Comparison of ENCODE assay signal across 39 cellular contexts in the genomic region with DNA sequence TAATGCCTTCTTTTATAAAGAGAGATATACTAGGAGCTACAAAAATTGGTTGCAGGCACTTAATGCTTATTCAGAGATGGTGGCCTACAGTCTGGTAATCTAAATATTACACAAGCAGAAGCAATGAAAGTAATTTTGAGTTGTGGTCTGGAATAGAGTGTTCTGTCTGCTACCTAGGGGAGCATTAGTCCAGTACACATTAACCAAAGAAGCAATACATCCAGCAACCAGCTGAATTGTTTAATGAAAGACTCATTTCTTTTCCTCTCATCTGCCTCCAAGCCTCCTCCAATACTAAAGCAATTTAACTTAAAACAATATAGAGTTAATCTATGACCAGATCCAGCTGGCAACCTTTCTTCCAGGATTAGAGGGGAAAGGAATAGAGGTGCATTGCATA.
"Had no signal": no experiment of that assay in that cellular context is flagged by ENCODE, and none has a peak within 500 bp of the region (broad histone marks: within the 10 kb centered on the region; RNA-seq: fewer than 3 reads in every experiment).

No MANE protein-coding gene starts in this region.

- H3K27ac ChIP-seq: adrenal gland, ascending aorta, body of pancreas, brain microvascular endothelial cell, breast epithelium, cardiac muscle cell had no signal

- H3K4me3 Mint-ChIP-seq: activated naive CD4-positive, alpha-beta T cell treated with anti-CD3 and anti-CD28 coated beads for 36 hours; activated naive CD4-positive, alpha-beta T cell treated with anti-CD3 and anti-CD28 coated beads, Interleukin-2, amount 10 ng/mL, durations not matched to agents 7 days and 5 days; activated naive CD4-positive, alpha-beta T cell treated with anti-CD3 and anti-CD28 coated beads, Interleukin-2, amount 50 U/mL, for 24 hours; activated naive CD8-positive, alpha-beta T cell; activated naive CD8-positive, alpha-beta T cell treated with anti-CD3 and anti-CD28 coated beads for 36 hours; activated naive CD8-positive, alpha-beta T cell treated with anti-CD3 and anti-CD28 coated beads, Interleukin-2, amount 10 ng/mL, durations not matched to agents 7 days and 5 days; activated naive CD8-positive, alpha-beta T cell treated with anti-CD3 and anti-CD28 coated beads, Interleukin-2, amount 50 U/mL, for 24 hours; activated T-cell treated with anti-CD3 and anti-CD28 coated beads, Interleukin-2, amount 50 U/mL, for 24 hours; activated T-cell treated with anti-CD3 and anti-CD28 coated beads, Interleukin-2, amount 50 U/mL, for 4 hours; activated T-cell treated with anti-CD3 and anti-CD28 coated beads, Interleukin-2, amount 50 U/mL, for 72 hours; activated T-helper 1 cell treated with anti-CD3 and anti-CD28 coated beads, Interleukin-12 subunit alpha, Interleukin-12 subunit beta, Interleukin-2, Interleukin-4 antibody, amounts not matched to agents 30 ng/mL and 10 ng/mL and 1 ng/mL, durations not matched to agents 14 hours and 24 hours and 36 hours; activated T-helper 17 cell treated with anti-CD3 and anti-CD28 coated beads, Interleukin-2, amount 50 U/mL, for 72 hours; brain; central memory CD8-positive, alpha-beta T cell had no signal

- H3K4me1 ChIP-seq: adrenal gland, ascending aorta, body of pancreas, breast epithelium had no signal

- H3K4me3 ChIP-seq: adrenal gland, ascending aorta, body of pancreas, breast epithelium, cardiac muscle cell had no signal

- H3K9me3 ChIP-seq: ascending aorta had no signal

- H3K27me3 Mint-ChIP-seq: activated naive CD4-positive, alpha-beta T cell treated with anti-CD3 and anti-CD28 coated beads, Interleukin-2, amount 10 ng/mL, durations not matched to agents 7 days and 5 days; activated naive CD4-positive, alpha-beta T cell treated with anti-CD3 and anti-CD28 coated beads, Interleukin-2, amount 50 U/mL, for 24 hours; activated naive CD8-positive, alpha-beta T cell; activated naive CD8-positive, alpha-beta T cell treated with anti-CD3 and anti-CD28 coated beads for 36 hours; activated naive CD8-positive, alpha-beta T cell treated with anti-CD3 and anti-CD28 coated beads, Interleukin-2, amount 10 ng/mL, durations not matched to agents 7 days and 5 days; activated naive CD8-positive, alpha-beta T cell treated with anti-CD3 and anti-CD28 coated beads, Interleukin-2, amount 50 U/mL, for 24 hours; activated T-cell treated with anti-CD3 and anti-CD28 coated beads, Interleukin-2, amount 50 U/mL, for 24 hours; activated T-helper 17 cell treated with anti-CD3 and anti-CD28 coated beads, Interleukin-2, amount 50 U/mL, for 72 hours; brain; central memory CD8-positive, alpha-beta T cell had no signal

- DNase-seq: activated effector memory CD4-positive, alpha-beta T cell treated with anti-CD3 and anti-CD28 coated beads, Interleukin-2, amount 50 U/mL, for 16 hours; activated effector memory CD4-positive, alpha-beta T cell treated with Interleukin-2 at 50 U/mL for 16 hours; activated gamma-delta T cell; activated gamma-delta T cell treated with Interleukin-2 at 50 U/mL for 16 hours; activated naive CD4-positive, alpha-beta T cell; activated naive CD4-positive, alpha-beta T cell treated with anti-CD3 and anti-CD28 coated beads for 36 hours; activated naive CD4-positive, alpha-beta T cell treated with anti-CD3 and anti-CD28 coated beads, Interleukin-2, amount 10 ng/mL, durations not matched to agents 7 days and 5 days; activated naive CD4-positive, alpha-beta T cell treated with anti-CD3 and anti-CD28 coated beads, Interleukin-2, amount 50 U/mL, for 16 hours; activated naive CD4-positive, alpha-beta T cell treated with Interleukin-2 at 50 U/mL for 16 hours; activated naive CD8-positive, alpha-beta T cell treated with anti-CD3 and anti-CD28 coated beads for 36 hours; activated naive CD8-positive, alpha-beta T cell treated with anti-CD3 and anti-CD28 coated beads, Interleukin-2, amount 10 ng/mL, durations not matched to agents 7 days and 5 days; activated naive CD8-positive, alpha-beta T cell treated with anti-CD3 and anti-CD28 coated beads, Interleukin-2, amount 50 U/mL, for 24 hours; activated T-cell treated with anti-CD3 and anti-CD28 coated beads for 4 hours; activated T-cell treated with anti-CD3 and anti-CD28 coated beads, Interleukin-2, amount 50 U/mL, for 1 hour; activated T-cell treated with anti-CD3 and anti-CD28 coated beads, Interleukin-2, amount 50 U/mL, for 24 hours; activated T-cell treated with anti-CD3 and anti-CD28 coated beads, Interleukin-2, amount 50 U/mL, for 4 hours; activated T-cell treated with anti-CD3 and anti-CD28 coated beads, Interleukin-2, amount 50 U/mL, for 48 hours; activated T-cell treated with anti-CD3 and anti-CD28 coated beads, Interleukin-2, amount 50 U/mL, for 72 hours; adrenal gland; amniotic stem cell; amygdala; anterior cingulate cortex; aorta; body of pancreas; brain microvascular endothelial cell; caudate nucleus; central memory CD4-positive, alpha-beta T cell; cerebellar nuclear complex had no signal

- ATAC-seq: activated naive CD4-positive, alpha-beta T cell treated with anti-CD3 and anti-CD28 coated beads, Interleukin-2, amount 50 U/mL, for 72 hours; activated naive CD8-positive, alpha-beta T cell treated with anti-CD3 and anti-CD28 coated beads, Interleukin-2, amount 50 U/mL, for 24 hours; activated T-cell treated with anti-CD3 and anti-CD28 coated beads, Interleukin-2, amount 50 U/mL, for 4 hours; activated T-cell treated with anti-CD3 and anti-CD28 coated beads, Interleukin-2, amount 50 U/mL, for 72 hours; activated T-helper 17 cell treated with anti-CD3 and anti-CD28 coated beads, Interleukin-2, amount 50 U/mL, for 72 hours; body of pancreas had no signal

- H3K36me3 Mint-ChIP-seq: activated naive CD4-positive, alpha-beta T cell treated with anti-CD3 and anti-CD28 coated beads, Interleukin-2, amount 10 ng/mL, durations not matched to agents 7 days and 5 days; activated naive CD4-positive, alpha-beta T cell treated with anti-CD3 and anti-CD28 coated beads, Interleukin-2, amount 50 U/mL, for 24 hours; activated naive CD4-positive, alpha-beta T cell treated with anti-CD3 and anti-CD28 coated beads, Interleukin-2, amount 50 U/mL, for 72 hours; activated naive CD8-positive, alpha-beta T cell; activated naive CD8-positive, alpha-beta T cell treated with anti-CD3 and anti-CD28 coated beads for 36 hours; activated naive CD8-positive, alpha-beta T cell treated with anti-CD3 and anti-CD28 coated beads, Interleukin-2, amount 10 ng/mL, durations not matched to agents 7 days and 5 days; brain had no signal

- H3K27me3 ChIP-seq: adrenal gland, ascending aorta, body of pancreas, brain microvascular endothelial cell, breast epithelium, cardiac muscle cell had no signal

- H3K27ac Mint-ChIP-seq: activated naive CD4-positive, alpha-beta T cell treated with anti-CD3 and anti-CD28 coated beads for 36 hours; activated naive CD4-positive, alpha-beta T cell treated with anti-CD3 and anti-CD28 coated beads, Interleukin-2, amount 10 ng/mL, durations not matched to agents 7 days and 5 days; activated naive CD4-positive, alpha-beta T cell treated with anti-CD3 and anti-CD28 coated beads, Interleukin-2, amount 50 U/mL, for 24 hours; activated naive CD4-positive, alpha-beta T cell treated with anti-CD3 and anti-CD28 coated beads, Interleukin-2, amount 50 U/mL, for 72 hours; activated naive CD8-positive, alpha-beta T cell; activated naive CD8-positive, alpha-beta T cell treated with anti-CD3 and anti-CD28 coated beads for 36 hours; activated naive CD8-positive, alpha-beta T cell treated with anti-CD3 and anti-CD28 coated beads, Interleukin-2, amount 10 ng/mL, durations not matched to agents 7 days and 5 days; activated naive CD8-positive, alpha-beta T cell treated with anti-CD3 and anti-CD28 coated beads, Interleukin-2, amount 50 U/mL, for 24 hours; activated T-cell treated with anti-CD3 and anti-CD28 coated beads, Interleukin-2, amount 50 U/mL, for 24 hours; activated T-cell treated with anti-CD3 and anti-CD28 coated beads, Interleukin-2, amount 50 U/mL, for 72 hours; activated T-helper 1 cell treated with anti-CD3 and anti-CD28 coated beads, Interleukin-12 subunit alpha, Interleukin-12 subunit beta, Interleukin-2, Interleukin-4 antibody, amounts not matched to agents 30 ng/mL and 10 ng/mL and 1 ng/mL, durations not matched to agents 14 hours and 24 hours and 36 hours; activated T-helper 17 cell treated with anti-CD3 and anti-CD28 coated beads, Interleukin-2, amount 50 U/mL, for 72 hours; activated T-helper 2 cell treated with anti-CD3 and anti-CD28 coated beads, Interferon-gamma antibody, Interleukin-2, Interleukin-4, amounts not matched to agents 10 μg/mL and 5 μg/mL and 100 μg/mL, durations not matched to agents 14 hours and 24 hours and 36 hours; brain had no signal

- H3K36me3 ChIP-seq: adrenal gland, ascending aorta, brain microvascular endothelial cell, breast epithelium, cardiac muscle cell had no signal

- H3K4me1 Mint-ChIP-seq: activated naive CD4-positive, alpha-beta T cell treated with anti-CD3 and anti-CD28 coated beads, Interleukin-2, amount 10 ng/mL, durations not matched to agents 7 days and 5 days; activated naive CD4-positive, alpha-beta T cell treated with anti-CD3 and anti-CD28 coated beads, Interleukin-2, amount 50 U/mL, for 24 hours; activated naive CD8-positive, alpha-beta T cell treated with anti-CD3 and anti-CD28 coated beads for 36 hours; activated naive CD8-positive, alpha-beta T cell treated with anti-CD3 and anti-CD28 coated beads, Interleukin-2, amount 10 ng/mL, durations not matched to agents 7 days and 5 days; activated naive CD8-positive, alpha-beta T cell treated with anti-CD3 and anti-CD28 coated beads, Interleukin-2, amount 50 U/mL, for 24 hours; activated T-helper 17 cell treated with anti-CD3 and anti-CD28 coated beads, Interleukin-2, amount 50 U/mL, for 72 hours; brain; central memory CD8-positive, alpha-beta T cell had no signal
